ENCODE assay signal across 8 cellular contexts in the genomic region with DNA sequence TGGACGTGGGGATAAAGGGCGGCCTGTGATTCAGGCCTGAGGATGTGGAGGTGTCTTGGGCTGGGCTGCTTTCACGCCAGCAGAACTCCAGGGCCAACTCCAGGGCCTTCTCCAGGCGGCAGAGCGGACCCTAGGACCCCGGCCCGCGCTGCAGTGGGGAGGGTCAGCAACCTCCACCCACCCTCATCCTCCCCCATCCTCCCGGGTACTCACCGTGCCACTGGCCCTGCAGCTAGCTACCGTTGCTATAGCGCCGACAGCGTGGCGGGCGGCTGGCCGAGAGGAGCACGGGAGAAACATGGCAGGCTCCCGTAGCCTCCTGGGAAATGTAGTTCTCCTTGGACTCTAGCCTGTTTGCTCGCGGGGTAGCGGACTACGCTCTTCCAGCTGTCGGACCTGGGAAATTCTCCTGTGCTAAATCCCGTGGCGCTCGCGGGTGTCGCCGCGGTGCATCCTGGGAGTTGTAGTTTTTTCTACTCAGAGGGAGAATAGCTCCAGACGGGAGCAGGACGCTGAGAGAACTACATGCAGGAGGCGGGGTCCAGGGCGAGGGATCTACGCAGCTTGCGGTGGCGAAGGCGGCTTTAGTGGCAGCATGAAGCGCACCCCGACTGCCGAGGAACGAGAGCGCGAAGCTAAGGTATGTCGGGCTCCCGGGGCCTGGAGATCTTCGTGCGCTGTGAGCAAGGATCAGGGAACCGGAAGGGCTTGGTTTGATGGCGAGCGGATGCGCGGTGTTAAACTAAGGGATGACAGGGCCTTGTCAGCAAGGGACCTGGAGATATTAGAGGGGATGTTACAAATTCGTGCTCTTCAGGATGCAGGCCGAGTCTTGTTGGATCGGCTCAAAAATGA. TPM values are rescaled to one million over a fixed set of nuclear protein-coding genes. Genes with fewer than 3 reads are reported as not detected.
A peak's percentile ranks its signal among the peaks of the same experiment; 100 is the strongest.
DNase-seq lines count a peak whose midpoint lies in the region; ATAC-seq and TF ChIP-seq lines count a peak whose summit lies in the region.

FTO (plus strand) TSS at position 567 of the 855 bp plus-strand sequence.
RPGRIP1L (minus strand) TSS at position 270 of the 855 bp plus-strand sequence. CDS start 3,136 bp downstream, outside the sequence.

- H3K79me2 ChIP-seq in GM23338 (replicated peaks; ENCODE audit: insufficient read depth) = peaks cover 52% of the 10 kb centered on the region

- peaks cover 4% of the 10 kb centered on the region for H3K4me1 ChIP-seq in GM23338 (ENCODE audit: insufficient read depth)

- peak within 1 kb of the TSS; percentile 79 for H2AFZ ChIP-seq in GM23338

- H3K27ac ChIP-seq in GM23338 (ENCODE audit: low read depth) = no peak within 1 kb of the TSS

- intact Hi-C loops in activated T-helper 2 cell treated with anti-CD3 and anti-CD28 coated beads, Interferon-gamma antibody, Interleukin-2, Interleukin-4, amounts not matched to agents 10 μg/mL and 5 μg/mL and 100 μg/mL, durations not matched to agents 14 hours and 24 hours and 36 hours (cut with micrococcal nuclease) = loop anchor here (1.0 to 10.0 kb wide), 4 partner anchors 41 to 649 kb away; partner anchors contain the start of genes AKTIP, CHD9, CHD9NB and RBL2

- no peaks in the 10 kb centered on the region for H3K9me2 ChIP-seq in GM23338 (ENCODE audit: insufficient read depth)

- H3K4me2 ChIP-seq in GM23338 = peak within 1 kb of the TSS; percentile 96

- H3K27me3 Mint-ChIP-seq in GM23338 (ENCODE audit: insufficient read depth, low read depth, poor library complexity) = peaks cover 4% of the 10 kb centered on the region
- H3K27me3 Mint-ChIP-seq in activated T-helper 2 cell treated with anti-CD3 and anti-CD28 coated beads, Interferon-gamma antibody, Interleukin-2, Interleukin-4, amounts not matched to agents 10 μg/mL and 5 μg/mL and 100 μg/mL, durations not matched to agents 14 hours and 24 hours and 36 hours (ENCODE audit: low read depth) = no peaks in the 10 kb centered on the region
- H3K27me3 Mint-ChIP-seq in natural killer cell treated with Interleukin-12 subunit alpha and Interleukin-12 subunit beta and Interleukin-15 and Interleukin-18, amount 100 ng/mL, for 72 hours = no peaks in the 10 kb centered on the region

- ATAC-seq in GM23338 = peak; percentile 99
- ATAC-seq in natural killer cell treated with Interleukin-12 subunit alpha and Interleukin-12 subunit beta and Interleukin-15 and Interleukin-18, amount 100 ng/mL, for 72 hours = peak; percentile 99
- ATAC-seq in stimulated activated naive CD8-positive, alpha-beta T cell treated with anti-CD3 and anti-CD28 coated beads, Interleukin-15, Interleukin-2, amounts not matched to agents 100 U/mL and 50 U/mL, for 24 hours = peak; percentile 99

- H3K4me1 Mint-ChIP-seq in GM23338 = peaks cover 5% of the 10 kb centered on the region
- H3K4me1 Mint-ChIP-seq in activated T-helper 2 cell treated with anti-CD3 and anti-CD28 coated beads, Interferon-gamma antibody, Interleukin-2, Interleukin-4, amounts not matched to agents 10 μg/mL and 5 μg/mL and 100 μg/mL, durations not matched to agents 14 hours and 24 hours and 36 hours (ENCODE audit: low read depth) = peaks cover 25% of the 10 kb centered on the region
- peaks cover 25 to 28% of the 10 kb centered on the region in 2 donors for H3K4me1 Mint-ChIP-seq in natural killer cell treated with Interleukin-12 subunit alpha and Interleukin-12 subunit beta and Interleukin-15 and Interleukin-18, amount 100 ng/mL, for 72 hours (ENCODE audit: low read depth in 2 of 2)

- H3K27ac Mint-ChIP-seq in GM23338 = peak within 1 kb of the TSS; percentile 82
- peak within 1 kb of the TSS; percentile 98 for H3K27ac Mint-ChIP-seq in activated T-helper 2 cell treated with anti-CD3 and anti-CD28 coated beads, Interferon-gamma antibody, Interleukin-2, Interleukin-4, amounts not matched to agents 10 μg/mL and 5 μg/mL and 100 μg/mL, durations not matched to agents 14 hours and 24 hours and 36 hours
- peak within 1 kb of the TSS; percentile 72 to 89 for H3K27ac Mint-ChIP-seq in natural killer cell treated with Interleukin-12 subunit alpha and Interleukin-12 subunit beta and Interleukin-15 and Interleukin-18, amount 100 ng/mL, for 72 hours

- no peak for TF ChIP-seq CTCF in GM23338 (conservative IDR thresholded peaks at IDR 0.05; ENCODE audit: low read depth in 2 of 2)
- TF ChIP-seq CTCF in fibroblast of pulmonary artery (IDR thresholded peaks at IDR 0.05; ENCODE audit: low read length, missing control alignments) = no peak

- no peaks in the 10 kb centered on the region for H3K36me3 ChIP-seq in GM23338 (ENCODE audit: insufficient read depth)

- H3K4me3 Mint-ChIP-seq in GM23338 = peak within 1 kb of the TSS; percentile 96
- peak within 1 kb of the TSS; percentile 100 for H3K4me3 Mint-ChIP-seq in activated T-helper 2 cell treated with anti-CD3 and anti-CD28 coated beads, Interferon-gamma antibody, Interleukin-2, Interleukin-4, amounts not matched to agents 10 μg/mL and 5 μg/mL and 100 μg/mL, durations not matched to agents 14 hours and 24 hours and 36 hours (ENCODE audit: low read depth)
- H3K4me3 Mint-ChIP-seq in natural killer cell treated with Interleukin-12 subunit alpha and Interleukin-12 subunit beta and Interleukin-15 and Interleukin-18, amount 100 ng/mL, for 72 hours = peak within 1 kb of the TSS; percentile 94

- H3K4me3 ChIP-seq in GM23338 (peak within 1 kb of the TSS; percentile 71), fibroblast of pulmonary artery (replicated peaks; ENCODE audit: low read depth, low read length) (peak within 1 kb of the TSS; percentile 84)

- no peaks in the 10 kb centered on the region; the same call in 1 of the 2 replicates for H4K20me1 ChIP-seq in GM23338 (replicated peaks; ENCODE audit: insufficient read depth)

- H3K27me3 ChIP-seq in GM23338 (ENCODE audit: insufficient read depth) = no peaks in the 10 kb centered on the region

- peak; percentile 96 for DNase-seq in Daoy (ENCODE audit: low read depth)
- peak; percentile 98 for DNase-seq in GM23338 (ENCODE audit: low spot score)
- peak; percentile 99 for DNase-seq in LHCN-M2 (ENCODE audit: low read depth)
- DNase-seq in RPMI8226 = peak; percentile 99
- DNase-seq in activated T-helper 2 cell treated with anti-CD3 and anti-CD28 coated beads, Interferon-gamma antibody, Interleukin-2, Interleukin-4, amounts not matched to agents 10 μg/mL and 5 μg/mL and 100 μg/mL, durations not matched to agents 14 hours and 24 hours and 36 hours (ENCODE audit: low spot score) = peak; percentile 97
- DNase-seq in fibroblast of pulmonary artery (ENCODE audit: low read depth) = peak; percentile 99
- peak; percentile 98 for DNase-seq in natural killer cell treated with Interleukin-12 subunit alpha and Interleukin-12 subunit beta and Interleukin-15 and Interleukin-18, amount 100 ng/mL, for 72 hours (ENCODE audit: low spot score)
- DNase-seq in stimulated activated naive CD8-positive, alpha-beta T cell treated with anti-CD3 and anti-CD28 coated beads, Interleukin-15, Interleukin-2, amounts not matched to agents 100 U/mL and 50 U/mL, for 24 hours = peak; percentile 98

- peaks cover 4% of the 10 kb centered on the region; the same call in 2 of the 3 replicates for H3K36me3 Mint-ChIP-seq in GM23338 (ENCODE audit: low read depth)
- peaks cover 21% of the 10 kb centered on the region for H3K36me3 Mint-ChIP-seq in activated T-helper 2 cell treated with anti-CD3 and anti-CD28 coated beads, Interferon-gamma antibody, Interleukin-2, Interleukin-4, amounts not matched to agents 10 μg/mL and 5 μg/mL and 100 μg/mL, durations not matched to agents 14 hours and 24 hours and 36 hours (ENCODE audit: low read depth)
- no peaks in the 10 kb centered on the region for H3K36me3 Mint-ChIP-seq in natural killer cell treated with Interleukin-12 subunit alpha and Interleukin-12 subunit beta and Interleukin-15 and Interleukin-18, amount 100 ng/mL, for 72 hours

- H3F3A ChIP-seq in GM23338 (replicated peaks; ENCODE audit: low read depth) = no peaks in the 10 kb centered on the region

- no peaks in the 10 kb centered on the region; the same call in 2 of the 3 replicates for H3K9me3 Mint-ChIP-seq in GM23338
- H3K9me3 Mint-ChIP-seq in activated T-helper 2 cell treated with anti-CD3 and anti-CD28 coated beads, Interferon-gamma antibody, Interleukin-2, Interleukin-4, amounts not matched to agents 10 μg/mL and 5 μg/mL and 100 μg/mL, durations not matched to agents 14 hours and 24 hours and 36 hours = no peaks in the 10 kb centered on the region
- H3K9me3 Mint-ChIP-seq in natural killer cell treated with Interleukin-12 subunit alpha and Interleukin-12 subunit beta and Interleukin-15 and Interleukin-18, amount 100 ng/mL, for 72 hours = no peaks in the 10 kb centered on the region

TF ChIP-seq in GM23338, 12 proteins besides CTCF, POLR2A, EP300 and RAD21 (continues in another document):
- TF ChIP-seq ZNF331 (CRISPR knock-in tag; IDR thresholded peaks at IDR 0.05; ENCODE audit: low read depth) (no peak), EZH2phosphoT487 (IDR thresholded peaks at IDR 0.05; ENCODE audit: unreplicated experiment) (no peak), JUNB (IDR thresholded peaks at IDR 0.05; ENCODE audit: unreplicated experiment) (no peak)

RNA-seq across cellular contexts. Expression of gene FTO, which starts in this region (rescaled TPM):
- total RNA-seq in Daoy (2014; rRNA removed; shearing (Covaris generic)) = 37.5 and 38.8 TPM in 2 replicates
- total RNA-seq in GM23338 (2014; rRNA removed; shearing (Covaris generic)) = 69.6 and 74.3 TPM in 2 replicates
- polyA plus RNA-seq in GM23338 (2016; fragmentation: Nextera tagmentation; extraction: Ambion mirVana) = 13.1 and 17.7 TPM in 2 replicates
- total RNA-seq in LHCN-M2 (2014; rRNA removed) = 118 and 120 TPM in 2 replicates
- polyA plus RNA-seq in LHCN-M2 (2012) = 63.1 TPM
- total RNA-seq in activated T-helper 2 cell treated with anti-CD3 and anti-CD28 coated beads, Interferon-gamma antibody, Interleukin-2, Interleukin-4, amounts not matched to agents 10 μg/mL and 5 μg/mL and 100 μg/mL, durations not matched to agents 14 hours and 24 hours and 36 hours = 62.1 and 62.7 TPM in 2 replicates
- total RNA-seq in natural killer cell treated with Interleukin-12 subunit alpha and Interleukin-12 subunit beta and Interleukin-15 and Interleukin-18, amount 100 ng/mL, for 72 hours = 10 to 100 TPM; 55.4 to 57.4 TPM

RNA-seq across cellular contexts. Expression of gene RPGRIP1L, which starts in this region (rescaled TPM):
- total RNA-seq in Daoy (2014; rRNA removed; shearing (Covaris generic)) = 4.1 and 5.3 TPM in 2 replicates
- 10.3 and 11.4 TPM in 2 replicates for total RNA-seq in GM23338 (2014; rRNA removed; shearing (Covaris generic))
- 19.9 and 21.3 TPM in 2 replicates for polyA plus RNA-seq in GM23338 (2016; fragmentation: Nextera tagmentation; extraction: Ambion mirVana)
- total RNA-seq in LHCN-M2 (2014; rRNA removed) = 15.6 and 22.3 TPM in 2 replicates
- polyA plus RNA-seq in LHCN-M2 (2012) = 7.3 TPM
- total RNA-seq in activated T-helper 2 cell treated with anti-CD3 and anti-CD28 coated beads, Interferon-gamma antibody, Interleukin-2, Interleukin-4, amounts not matched to agents 10 μg/mL and 5 μg/mL and 100 μg/mL, durations not matched to agents 14 hours and 24 hours and 36 hours = 7.7 and 9.6 TPM in 2 replicates
- 1 to 10 TPM; 7.6 to 7.8 TPM for total RNA-seq in natural killer cell treated with Interleukin-12 subunit alpha and Interleukin-12 subunit beta and Interleukin-15 and Interleukin-18, amount 100 ng/mL, for 72 hours
